ENCODE assay signal across 1 cellular context in the genomic region with DNA sequence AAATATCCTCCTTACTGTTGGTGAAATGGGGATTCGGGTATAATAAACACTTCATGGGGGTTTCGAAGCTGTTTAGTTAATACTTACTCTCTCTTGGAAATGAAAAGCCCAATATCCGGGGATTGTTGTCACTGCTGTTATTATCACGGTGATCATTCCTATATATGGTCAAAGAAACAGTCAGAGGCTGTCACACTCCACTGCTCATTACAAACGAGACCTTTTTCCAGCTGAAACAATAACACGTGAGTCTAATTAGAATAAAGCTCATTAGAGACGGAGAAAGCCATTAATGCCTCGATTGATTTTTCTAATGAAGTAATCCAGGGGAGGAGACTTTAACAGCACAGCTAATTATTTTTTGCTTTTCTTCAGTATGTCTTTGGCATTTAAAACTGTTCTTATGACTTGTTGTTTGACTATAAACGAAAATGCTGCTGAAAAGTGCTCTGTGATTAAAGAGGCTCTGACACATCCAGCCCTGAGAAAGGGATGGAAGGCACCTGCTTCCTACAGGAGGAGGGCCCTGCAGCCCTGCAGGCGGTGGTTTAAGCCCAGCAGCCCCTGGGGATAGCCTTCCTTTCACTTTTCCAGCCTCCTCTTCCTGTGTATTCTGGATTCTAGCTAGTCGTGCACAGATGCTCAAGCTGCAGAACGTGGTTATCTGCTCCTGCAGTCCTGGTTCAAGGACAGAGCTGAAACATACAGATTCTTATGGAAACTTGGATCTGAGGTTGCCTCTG.
TF ChIP-seq lines count a peak whose summit lies in the region.

No MANE protein-coding gene starts in this region.

TF ChIP-seq in HEK293, 187 proteins besides CTCF, POLR2A, EP300 and RAD21 (continued from another document):
- TF ChIP-seq KLF7 (tag by site-specific recombination; IDR thresholded peaks at IDR 0.05; ENCODE audit: borderline replicate concordance) (no peak), ZNF48 (tag by site-specific recombination; IDR thresholded peaks at IDR 0.05) (no peak), SP7 (tag by site-specific recombination; IDR thresholded peaks at IDR 0.05) (peak; percentile 37; the same call in 1 of the 2 replicates)
